Comparison of ENCODE assay signal across 9 cellular contexts in genomic region chr2:63701406-63701805, GRCh38.
"Had no signal": no experiment of that assay in that cellular context is flagged by ENCODE, and none has a peak within 500 bp of the region (broad histone marks: within the 10 kb centered on the region; RNA-seq: fewer than 3 reads in every experiment).

No MANE protein-coding gene starts in this region.

- H3K36me3 ChIP-seq: HAP-1 had no signal

- H3K9me3 ChIP-seq: HAP-1 had no signal

- ATAC-seq: GM23338, HCT116 had no signal

- H3K4me3 Mint-ChIP-seq: GM23338, H9, HFFc6 had no signal

- H3K27ac Mint-ChIP-seq: GM23338, H9, HFFc6 had no signal

- H3K27ac ChIP-seq: GM23248 had no signal

- H3K4me1 ChIP-seq: HAP-1 had no signal

- DNase-seq: GM23248, GOT3, H7, H9, HCEC 1CT, HFFc6 had no signal

- H3K4me3 ChIP-seq: GM23248, GM23338, HAP-1 had no signal
